In the genomic region with DNA sequence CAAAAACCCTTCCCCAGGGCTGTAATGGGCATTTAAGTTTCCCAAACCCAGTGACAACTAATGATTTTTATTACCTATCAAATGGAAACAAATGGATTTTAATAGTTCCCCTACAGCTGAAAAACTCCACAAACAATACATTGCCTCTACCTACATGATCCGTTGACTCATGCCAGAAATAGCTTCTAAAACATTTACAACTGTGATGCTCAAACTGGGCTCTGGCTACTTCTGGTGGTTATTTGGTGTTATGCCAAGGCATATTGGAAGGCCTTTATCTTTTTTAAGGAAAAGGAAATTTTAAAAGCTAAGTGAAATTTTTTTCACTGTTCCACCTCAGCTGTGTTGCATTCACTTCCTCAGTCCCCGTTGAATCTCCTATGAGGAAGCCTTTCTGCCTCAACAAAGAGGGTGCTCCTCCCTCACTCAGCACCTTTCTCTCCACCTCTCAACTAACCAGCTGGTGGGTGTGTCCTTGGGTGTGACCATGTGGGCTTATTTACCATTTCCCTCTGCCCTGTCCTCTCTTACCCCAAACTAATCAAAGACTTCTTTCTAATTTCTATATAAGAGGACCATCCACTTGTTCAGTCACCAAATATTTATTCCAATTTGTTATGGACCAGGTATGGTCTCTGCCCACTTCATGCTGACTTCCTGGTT, we compare ENCODE assay signal across 1 cellular context.
TF ChIP-seq lines count a peak whose summit lies in the region.

No MANE protein-coding gene starts in this region.

TF ChIP-seq in GM23338, 12 proteins besides CTCF, POLR2A, EP300 and RAD21 (continued from another document):
- TF ChIP-seq, protein P1, sequence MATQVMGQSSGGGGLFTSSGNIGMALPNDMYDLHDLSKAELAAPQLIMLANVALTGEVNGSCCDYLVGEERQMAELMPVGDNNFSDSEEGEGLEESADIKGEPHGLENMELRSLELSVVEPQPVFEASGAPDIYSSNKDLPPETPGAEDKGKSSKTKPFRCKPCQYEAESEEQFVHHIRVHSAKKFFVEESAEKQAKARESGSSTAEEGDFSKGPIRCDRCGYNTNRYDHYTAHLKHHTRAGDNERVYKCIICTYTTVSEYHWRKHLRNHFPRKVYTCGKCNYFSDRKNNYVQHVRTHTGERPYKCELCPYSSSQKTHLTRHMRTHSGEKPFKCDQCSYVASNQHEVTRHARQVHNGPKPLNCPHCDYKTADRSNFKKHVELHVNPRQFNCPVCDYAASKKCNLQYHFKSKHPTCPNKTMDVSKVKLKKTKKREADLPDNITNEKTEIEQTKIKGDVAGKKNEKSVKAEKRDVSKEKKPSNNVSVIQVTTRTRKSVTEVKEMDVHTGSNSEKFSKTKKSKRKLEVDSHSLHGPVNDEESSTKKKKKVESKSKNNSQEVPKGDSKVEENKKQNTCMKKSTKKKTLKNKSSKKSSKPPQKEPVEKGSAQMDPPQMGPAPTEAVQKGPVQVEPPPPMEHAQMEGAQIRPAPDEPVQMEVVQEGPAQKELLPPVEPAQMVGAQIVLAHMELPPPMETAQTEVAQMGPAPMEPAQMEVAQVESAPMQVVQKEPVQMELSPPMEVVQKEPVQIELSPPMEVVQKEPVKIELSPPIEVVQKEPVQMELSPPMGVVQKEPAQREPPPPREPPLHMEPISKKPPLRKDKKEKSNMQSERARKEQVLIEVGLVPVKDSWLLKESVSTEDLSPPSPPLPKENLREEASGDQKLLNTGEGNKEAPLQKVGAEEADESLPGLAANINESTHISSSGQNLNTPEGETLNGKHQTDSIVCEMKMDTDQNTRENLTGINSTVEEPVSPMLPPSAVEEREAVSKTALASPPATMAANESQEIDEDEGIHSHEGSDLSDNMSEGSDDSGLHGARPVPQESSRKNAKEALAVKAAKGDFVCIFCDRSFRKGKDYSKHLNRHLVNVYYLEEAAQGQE (IDR thresholded peaks at IDR 0.05; ENCODE audit: unreplicated experiment), result no peak
- TF ChIP-seq JUNB (IDR thresholded peaks at IDR 0.05; ENCODE audit: unreplicated experiment) (no peak), ZNF114 (CRISPR knock-in tag; IDR thresholded peaks at IDR 0.05) (no peak), EZH2 (IDR thresholded peaks at IDR 0.05; ENCODE audit: low read depth, unreplicated experiment) (no peak)
- TF ChIP-seq, protein P2, sequence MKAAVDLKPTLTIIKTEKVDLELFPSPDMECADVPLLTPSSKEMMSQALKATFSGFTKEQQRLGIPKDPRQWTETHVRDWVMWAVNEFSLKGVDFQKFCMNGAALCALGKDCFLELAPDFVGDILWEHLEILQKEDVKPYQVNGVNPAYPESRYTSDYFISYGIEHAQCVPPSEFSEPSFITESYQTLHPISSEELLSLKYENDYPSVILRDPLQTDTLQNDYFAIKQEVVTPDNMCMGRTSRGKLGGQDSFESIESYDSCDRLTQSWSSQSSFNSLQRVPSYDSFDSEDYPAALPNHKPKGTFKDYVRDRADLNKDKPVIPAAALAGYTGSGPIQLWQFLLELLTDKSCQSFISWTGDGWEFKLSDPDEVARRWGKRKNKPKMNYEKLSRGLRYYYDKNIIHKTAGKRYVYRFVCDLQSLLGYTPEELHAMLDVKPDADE (IDR thresholded peaks at IDR 0.05), result no peak
